Comparison of ENCODE assay signal across 2 cellular contexts in genomic region chr2:65372619-65373018, GRCh38.
TF ChIP-seq lines count a peak whose summit lies in the region.

No MANE protein-coding gene starts in this region.

TF ChIP-seq in K562, 482 proteins besides CTCF, POLR2A, EP300 and RAD21 (continued from another document):
- TF ChIP-seq ATF6 (CRISPR knock-in tag; IDR thresholded peaks at IDR 0.05) = no peak
- TF ChIP-seq, protein P1, sequence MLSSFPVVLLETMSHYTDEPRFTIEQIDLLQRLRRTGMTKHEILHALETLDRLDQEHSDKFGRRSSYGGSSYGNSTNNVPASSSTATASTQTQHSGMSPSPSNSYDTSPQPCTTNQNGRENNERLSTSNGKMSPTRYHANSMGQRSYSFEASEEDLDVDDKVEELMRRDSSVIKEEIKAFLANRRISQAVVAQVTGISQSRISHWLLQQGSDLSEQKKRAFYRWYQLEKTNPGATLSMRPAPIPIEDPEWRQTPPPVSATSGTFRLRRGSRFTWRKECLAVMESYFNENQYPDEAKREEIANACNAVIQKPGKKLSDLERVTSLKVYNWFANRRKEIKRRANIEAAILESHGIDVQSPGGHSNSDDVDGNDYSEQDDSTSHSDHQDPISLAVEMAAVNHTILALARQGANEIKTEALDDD (IDR thresholded peaks at IDR 0.05) = peak; percentile 35; the same call in 1 of the 2 replicates
- no peak for TF ChIP-seq SMAD1 (IDR thresholded peaks at IDR 0.05; ENCODE audit: low read depth, low read length, partially characterized antibody)

TF ChIP-seq in liver, 16 proteins besides CTCF, POLR2A, EP300 and RAD21:
- TF ChIP-seq YY1 (IDR thresholded peaks at IDR 0.05) (no peak), JUND (IDR thresholded peaks at IDR 0.05) (no peak), ZBTB33 (IDR thresholded peaks at IDR 0.05) (no peak), FOXA2 (IDR thresholded peaks at IDR 0.05) (no peak), FOXA1 (IDR thresholded peaks at IDR 0.05) (no peak)
- TF ChIP-seq, protein P2, sequence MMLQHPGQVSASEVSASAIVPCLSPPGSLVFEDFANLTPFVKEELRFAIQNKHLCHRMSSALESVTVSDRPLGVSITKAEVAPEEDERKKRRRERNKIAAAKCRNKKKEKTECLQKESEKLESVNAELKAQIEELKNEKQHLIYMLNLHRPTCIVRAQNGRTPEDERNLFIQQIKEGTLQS (IDR thresholded peaks at IDR 0.05) = no peak
TF ChIP-seq in liver: peak in this region for 0.
